In the genomic region with DNA sequence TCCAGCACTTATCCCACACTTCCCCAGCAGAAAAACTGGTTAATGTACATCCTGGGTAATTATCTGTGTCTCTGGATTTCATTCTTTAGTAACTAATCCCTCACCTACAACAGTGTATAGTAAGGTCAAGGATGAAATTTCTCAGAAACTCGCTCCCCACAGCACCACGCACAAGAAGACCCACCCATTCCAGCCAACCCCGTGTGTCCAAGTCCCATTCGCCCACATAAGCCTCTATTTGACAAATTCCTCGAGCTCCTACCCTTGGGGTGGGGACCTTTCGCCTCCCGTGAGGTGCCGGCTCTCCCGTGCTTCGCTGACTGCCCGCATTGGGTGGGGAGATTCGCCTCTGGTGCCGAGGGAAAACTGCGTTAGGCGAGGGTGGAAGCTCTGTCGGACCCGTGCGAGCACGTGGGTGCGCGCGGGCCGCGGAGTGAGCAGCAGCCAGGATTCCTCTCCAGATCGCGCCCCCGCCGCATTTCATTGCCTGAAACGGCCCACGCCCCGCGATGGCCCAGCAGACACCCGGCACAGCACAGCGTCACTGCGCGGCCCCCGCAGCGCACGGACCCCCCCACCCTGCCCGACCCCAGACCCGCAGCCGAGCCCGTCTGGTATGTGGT, we compare ENCODE assay signal across 7 cellular contexts. TPM values are rescaled to one million over a fixed set of nuclear protein-coding genes. Genes with fewer than 3 reads are reported as not detected.
DNase-seq lines count a peak whose midpoint lies in the region; ATAC-seq, FAIRE-seq and TF ChIP-seq lines count a peak whose summit lies in the region.

No MANE protein-coding gene starts in this region.

- peak overlapping the region in 1 of 2 experiments; percentile 60; a peak in 2 of 4 replicates for H3K27ac ChIP-seq in SK-N-SH (ENCODE audit: low read depth in 2 of 2, low read length in 1 of 2)

- CTCF ChIA-PET in SK-N-SH (lab: Yijun Ruan, JAX), result no interaction called here

- peaks cover 16% of the 10 kb centered on the region; the same call in 1 of the 2 replicates for H3K27me3 ChIP-seq in SK-N-SH (ENCODE audit: insufficient read depth)

- TF ChIP-seq EP300 in SK-N-SH (IDR thresholded peaks at IDR 0.05; ENCODE audit: borderline replicate concordance in 1 of 2, low read depth in 1 of 2, low read length in 1 of 2), result no peak

- peaks cover 0 to 18% of the 10 kb centered on the region in 2 experiments; a peak in 2 of 4 replicates for H3K4me1 ChIP-seq in SK-N-SH (ENCODE audit: control insufficient read depth in 1 of 2, insufficient read depth in 2 of 2, low read depth in 1 of 2, low read length in 1 of 2)

- POLR2A ChIA-PET in SK-N-SH (lab: Yijun Ruan, JAX), result interaction anchor here (0.9 kb wide), 1 partner anchor 98 kb away, joined by 3 read pairs; no protein-coding TSS in a partner anchor

- H3F3A ChIP-seq in SK-N-SH (replicated peaks; ENCODE audit: insufficient read depth), result no peaks in the 10 kb centered on the region

- TF ChIP-seq CTCF in SK-N-SH (IDR thresholded peaks at IDR 0.05) (no peak), astrocyte of the spinal cord (IDR thresholded peaks at IDR 0.05; ENCODE audit: low read depth, low read length) (no peak)

- H3K9ac ChIP-seq in SK-N-SH, result peak overlapping the region; percentile 36; the same call in 1 of the 2 replicates

- H3K9me2 ChIP-seq in SK-N-SH, result no peaks in the 10 kb centered on the region

- H3K36me3 ChIP-seq in SK-N-SH (replicated peaks in 1 of 2; ENCODE audit: control insufficient read depth in 1 of 2, insufficient read depth in 2 of 2, low read length in 1 of 2), result no peaks in the 10 kb centered on the region

- 5% methylated on average over 24 of the region's 43 CpGs for WGBS in SK-N-SH (ENCODE audit: low lambda C conversion rate)

- peak overlapping the region; percentile 89 for H3K4me2 ChIP-seq in SK-N-SH

- no peaks in the 10 kb centered on the region for H3K9me3 ChIP-seq in SK-N-SH

- peak overlapping the region; percentile 80 for H2AFZ ChIP-seq in SK-N-SH (ENCODE audit: low read depth)

- DNase-seq in GM18507 (ENCODE audit: extremely low spot score, insufficient read length, low read depth) (peak; percentile 8), SK-N-SH (peak; percentile 69), astrocyte of the spinal cord (ENCODE audit: low read depth, low spot score) (no peak), islet precursor cell (peak; percentile 69), NCI-H524 treated with DMSO at 0.1 percent for 48 hours (lab: John Stamatoyannopoulos, UW) (no peak)
- peak in 3 of 4 experiments; percentile 4 to 26 (median 11) for DNase-seq in stimulated activated CD4-positive, alpha-beta T cell treated with anti-CD3 and anti-CD28 coated beads, Interleukin-1b, Interleukin-23, amount 100 ng/mL, for 24 hours (ENCODE audit: low read depth in 4 of 4, low spot score in 1 of 4)

- no peaks in the 10 kb centered on the region for H4K20me1 ChIP-seq in SK-N-SH (ENCODE audit: insufficient read depth)

- H3K4me3 ChIP-seq in SK-N-SH (ENCODE audit: low read depth in 2 of 2, low read length in 1 of 2) (peak overlapping the region; percentile 73 to 76), astrocyte of the spinal cord (ENCODE audit: low read depth, low read length) (peak overlapping the region; percentile 69)

- in situ Hi-C loops in astrocyte of the spinal cord (cut with HindIII; ENCODE audit: low sequenced_read_pairs), result no loop called here

- TF ChIP-seq RAD21 in SK-N-SH (IDR thresholded peaks at IDR 0.05; ENCODE audit: low read length), result no peak

- no peaks in the 10 kb centered on the region for H3K79me2 ChIP-seq in SK-N-SH (ENCODE audit: insufficient read depth)

- peak; percentile 6 for ATAC-seq in HG02970 (IDR thresholded peaks at IDR 0.05; ENCODE audit: low FRiP score, unreplicated experiment)

- FAIRE-seq in GM18507 (lab: Jason Lieb, UNC), result no peak

TF ChIP-seq in SK-N-SH, 30 proteins besides CTCF, POLR2A, EP300 and RAD21:
- TF ChIP-seq, protein P1, sequence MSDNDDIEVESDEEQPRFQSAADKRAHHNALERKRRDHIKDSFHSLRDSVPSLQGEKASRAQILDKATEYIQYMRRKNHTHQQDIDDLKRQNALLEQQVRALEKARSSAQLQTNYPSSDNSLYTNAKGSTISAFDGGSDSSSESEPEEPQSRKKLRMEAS (IDR thresholded peaks at IDR 0.05; ENCODE audit: low read depth), result peak; percentile 92
- peak; percentile 89 for TF ChIP-seq MXI1 (IDR thresholded peaks at IDR 0.05; ENCODE audit: low read depth, low read length)
- TF ChIP-seq NFIC (IDR thresholded peaks at IDR 0.05; ENCODE audit: borderline replicate concordance), result no peak

RNA-seq across cellular contexts. Expression of a gene that starts 0.9 kb away (rescaled TPM):
- polyA plus RNA-seq in SK-N-SH (2012; rRNA removed), result 0.03 and 0.05 TPM in 2 replicates
- polyA plus RNA-seq in SK-N-SH (2012; cell fraction: cytosol; rRNA removed), result 0.03 and 0.05 TPM in 2 replicates
- 0.04 and 0.05 TPM in 2 replicates for polyA plus RNA-seq in SK-N-SH (2012; cell fraction: nucleus; rRNA removed)

Comparison
In these comparisons a context has a peak if more than half of its experiments do, and no peak if none do; other contexts are left out.
1. DNase-seq: peak in GM18507 (single experiment), SK-N-SH (single experiment), islet precursor cell (single experiment) and stimulated activated CD4-positive, alpha-beta T cell treated with anti-CD3 and anti-CD28 coated beads, Interleukin-1b, Interleukin-23, amount 100 ng/mL, for 24 hours (3 of 4); none in astrocyte of the spinal cord (single experiment) and NCI-H524 treated with DMSO at 0.1 percent for 48 hours (single experiment).